1 cellular context compared by ENCODE assay signal in genomic region chr9:89377411-89377810, GRCh38.
TF ChIP-seq lines count a peak whose summit lies in the region.

No MANE protein-coding gene starts in this region.

TF ChIP-seq in HepG2, 621 proteins besides CTCF, POLR2A, EP300 and RAD21:
- no peak for TF ChIP-seq ZNF260 (CRISPR knock-in tag; IDR thresholded peaks at IDR 0.05; ENCODE audit: borderline replicate concordance, low read depth)
- no peak for TF ChIP-seq SALL2 (CRISPR knock-in tag; IDR thresholded peaks at IDR 0.05)
- no peak for TF ChIP-seq ZSCAN12 (CRISPR knock-in tag; IDR thresholded peaks at IDR 0.05)
- no peak for TF ChIP-seq ATM (IDR thresholded peaks at IDR 0.05; ENCODE audit: borderline replicate concordance)
- TF ChIP-seq RFX1 (IDR thresholded peaks at IDR 0.05), result no peak
- no peak for TF ChIP-seq SIN3B (IDR thresholded peaks at IDR 0.05; ENCODE audit: low read length)
- no peak for TF ChIP-seq SATB2 (CRISPR knock-in tag; IDR thresholded peaks at IDR 0.05)
- TF ChIP-seq GLI4 (CRISPR knock-in tag; IDR thresholded peaks at IDR 0.05; ENCODE audit: borderline replicate concordance), result no peak
- TF ChIP-seq ARID2 (CRISPR knock-in tag; IDR thresholded peaks at IDR 0.05; ENCODE audit: borderline replicate concordance), result no peak
- TF ChIP-seq, protein P1, sequence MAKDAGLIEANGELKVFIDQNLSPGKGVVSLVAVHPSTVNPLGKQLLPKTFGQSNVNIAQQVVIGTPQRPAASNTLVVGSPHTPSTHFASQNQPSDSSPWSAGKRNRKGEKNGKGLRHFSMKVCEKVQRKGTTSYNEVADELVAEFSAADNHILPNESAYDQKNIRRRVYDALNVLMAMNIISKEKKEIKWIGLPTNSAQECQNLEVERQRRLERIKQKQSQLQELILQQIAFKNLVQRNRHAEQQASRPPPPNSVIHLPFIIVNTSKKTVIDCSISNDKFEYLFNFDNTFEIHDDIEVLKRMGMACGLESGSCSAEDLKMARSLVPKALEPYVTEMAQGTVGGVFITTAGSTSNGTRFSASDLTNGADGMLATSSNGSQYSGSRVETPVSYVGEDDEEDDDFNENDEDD (CRISPR knock-in tag; IDR thresholded peaks at IDR 0.05; ENCODE audit: borderline replicate concordance), result no peak
- TF ChIP-seq SSRP1 (CRISPR knock-in tag; IDR thresholded peaks at IDR 0.05), result no peak
- no peak for TF ChIP-seq MYPOP (CRISPR knock-in tag; IDR thresholded peaks at IDR 0.05)
- no peak for TF ChIP-seq IKZF4 (CRISPR knock-in tag; IDR thresholded peaks at IDR 0.05; ENCODE audit: borderline replicate concordance, low read depth, not compliant biosample characterization)
- no peak for TF ChIP-seq FOXA1 (IDR thresholded peaks at IDR 0.05)
- no peak for TF ChIP-seq FOXA1 (CRISPR knock-in tag; IDR thresholded peaks at IDR 0.05)
- no peak for TF ChIP-seq ZNF292 (CRISPR knock-in tag; IDR thresholded peaks at IDR 0.05; ENCODE audit: borderline replicate concordance, low read depth)
- TF ChIP-seq, protein P2, sequence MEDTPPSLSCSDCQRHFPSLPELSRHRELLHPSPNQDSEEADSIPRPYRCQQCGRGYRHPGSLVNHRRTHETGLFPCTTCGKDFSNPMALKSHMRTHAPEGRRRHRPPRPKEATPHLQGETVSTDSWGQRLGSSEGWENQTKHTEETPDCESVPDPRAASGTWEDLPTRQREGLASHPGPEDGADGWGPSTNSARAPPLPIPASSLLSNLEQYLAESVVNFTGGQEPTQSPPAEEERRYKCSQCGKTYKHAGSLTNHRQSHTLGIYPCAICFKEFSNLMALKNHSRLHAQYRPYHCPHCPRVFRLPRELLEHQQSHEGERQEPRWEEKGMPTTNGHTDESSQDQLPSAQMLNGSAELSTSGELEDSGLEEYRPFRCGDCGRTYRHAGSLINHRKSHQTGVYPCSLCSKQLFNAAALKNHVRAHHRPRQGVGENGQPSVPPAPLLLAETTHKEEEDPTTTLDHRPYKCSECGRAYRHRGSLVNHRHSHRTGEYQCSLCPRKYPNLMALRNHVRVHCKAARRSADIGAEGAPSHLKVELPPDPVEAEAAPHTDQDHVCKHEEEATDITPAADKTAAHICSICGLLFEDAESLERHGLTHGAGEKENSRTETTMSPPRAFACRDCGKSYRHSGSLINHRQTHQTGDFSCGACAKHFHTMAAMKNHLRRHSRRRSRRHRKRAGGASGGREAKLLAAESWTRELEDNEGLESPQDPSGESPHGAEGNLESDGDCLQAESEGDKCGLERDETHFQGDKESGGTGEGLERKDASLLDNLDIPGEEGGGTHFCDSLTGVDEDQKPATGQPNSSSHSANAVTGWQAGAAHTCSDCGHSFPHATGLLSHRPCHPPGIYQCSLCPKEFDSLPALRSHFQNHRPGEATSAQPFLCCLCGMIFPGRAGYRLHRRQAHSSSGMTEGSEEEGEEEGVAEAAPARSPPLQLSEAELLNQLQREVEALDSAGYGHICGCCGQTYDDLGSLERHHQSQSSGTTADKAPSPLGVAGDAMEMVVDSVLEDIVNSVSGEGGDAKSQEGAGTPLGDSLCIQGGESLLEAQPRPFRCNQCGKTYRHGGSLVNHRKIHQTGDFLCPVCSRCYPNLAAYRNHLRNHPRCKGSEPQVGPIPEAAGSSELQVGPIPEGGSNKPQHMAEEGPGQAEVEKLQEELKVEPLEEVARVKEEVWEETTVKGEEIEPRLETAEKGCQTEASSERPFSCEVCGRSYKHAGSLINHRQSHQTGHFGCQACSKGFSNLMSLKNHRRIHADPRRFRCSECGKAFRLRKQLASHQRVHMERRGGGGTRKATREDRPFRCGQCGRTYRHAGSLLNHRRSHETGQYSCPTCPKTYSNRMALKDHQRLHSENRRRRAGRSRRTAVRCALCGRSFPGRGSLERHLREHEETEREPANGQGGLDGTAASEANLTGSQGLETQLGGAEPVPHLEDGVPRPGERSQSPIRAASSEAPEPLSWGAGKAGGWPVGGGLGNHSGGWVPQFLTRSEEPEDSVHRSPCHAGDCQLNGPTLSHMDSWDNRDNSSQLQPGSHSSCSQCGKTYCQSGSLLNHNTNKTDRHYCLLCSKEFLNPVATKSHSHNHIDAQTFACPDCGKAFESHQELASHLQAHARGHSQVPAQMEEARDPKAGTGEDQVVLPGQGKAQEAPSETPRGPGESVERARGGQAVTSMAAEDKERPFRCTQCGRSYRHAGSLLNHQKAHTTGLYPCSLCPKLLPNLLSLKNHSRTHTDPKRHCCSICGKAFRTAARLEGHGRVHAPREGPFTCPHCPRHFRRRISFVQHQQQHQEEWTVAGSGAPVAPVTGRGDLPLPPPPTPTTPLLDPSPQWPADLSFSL (CRISPR knock-in tag; IDR thresholded peaks at IDR 0.05), result no peak
- no peak for TF ChIP-seq ZSCAN25 (CRISPR knock-in tag; IDR thresholded peaks at IDR 0.05)
- TF ChIP-seq NFIC (IDR thresholded peaks at IDR 0.05; ENCODE audit: low read length), result no peak
- no peak for TF ChIP-seq NPAS2 (CRISPR knock-in tag; IDR thresholded peaks at IDR 0.05; ENCODE audit: borderline replicate concordance)
